In the genomic region with DNA sequence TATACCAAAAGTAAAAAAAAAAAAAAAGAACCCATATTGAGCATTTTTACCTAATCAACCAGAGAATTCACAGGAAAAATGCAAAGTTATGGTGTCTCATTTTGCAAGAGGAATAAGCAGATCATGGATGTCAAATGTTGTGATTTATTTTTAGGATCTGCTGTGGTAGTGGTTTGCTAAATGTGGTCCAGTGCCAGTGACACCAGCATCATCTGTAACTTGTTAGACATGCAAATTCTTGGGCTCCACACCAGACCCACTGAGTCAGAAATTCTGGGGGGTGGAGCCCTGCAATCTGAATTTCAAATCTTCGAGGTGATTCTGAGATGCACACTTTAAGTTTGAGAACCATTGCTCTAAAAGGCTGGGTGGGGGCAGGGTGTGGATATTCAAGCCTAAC, we compare ENCODE assay signal across 17 cellular contexts. TPM values are rescaled to one million over a fixed set of nuclear protein-coding genes. Genes with fewer than 3 reads are reported as not detected.
DNase-seq lines count a peak whose midpoint lies in the region; ATAC-seq and TF ChIP-seq lines count a peak whose summit lies in the region.
"Had no signal": no experiment of that assay in that cellular context is flagged by ENCODE, and none has a peak within 500 bp of the region (broad histone marks: within the 10 kb centered on the region; RNA-seq: fewer than 3 reads in every experiment).

No MANE protein-coding gene starts in this region.

- no peaks in the 10 kb centered on the region for H3K36me3 ChIP-seq in BJ (ENCODE audit: control insufficient read depth, insufficient read depth, low read length)
- H3K36me3 ChIP-seq in right atrium auricular region = no peaks in the 10 kb centered on the region
- no peaks in the 10 kb centered on the region for H3K36me3 ChIP-seq in colonic mucosa
- H3K36me3 ChIP-seq: BE2C had no signal

- H3K9me3 ChIP-seq in right atrium auricular region (no peaks in the 10 kb centered on the region), colonic mucosa (no peaks in the 10 kb centered on the region)
- H3K9me3 ChIP-seq: Caco-2 had no signal

- H3K27me3 ChIP-seq in BJ (ENCODE audit: control insufficient read depth, insufficient read depth, low read length) (no peaks in the 10 kb centered on the region), right atrium auricular region (no peaks in the 10 kb centered on the region), colonic mucosa (no peaks in the 10 kb centered on the region)
- H3K27me3 ChIP-seq: BE2C had no signal

- ATAC-seq in GM21619 (IDR thresholded peaks at IDR 0.05; ENCODE audit: unreplicated experiment) = no peak

- intact Hi-C loops in colonic mucosa (cut with DNase I) = no loop called here

- H3K27ac ChIP-seq in right atrium auricular region (no peak overlapping the region), colonic mucosa (no peak overlapping the region)
- H3K27ac ChIP-seq: KMS-11, PC-9 had no signal

- TF ChIP-seq CTCF in BJ (IDR thresholded peaks at IDR 0.05; ENCODE audit: insufficient read depth, low read depth, low read length) (no peak), fibroblast of mammary gland (conservative IDR thresholded peaks at IDR 0.05; ENCODE audit: control insufficient read depth, insufficient read depth, low read depth, low read length) (no peak), right atrium auricular region (IDR thresholded peaks at IDR 0.05) (no peak), colonic mucosa (IDR thresholded peaks at IDR 0.05) (no peak)

- H3K4me1 ChIP-seq in right atrium auricular region = no peaks in the 10 kb centered on the region
- no peaks in the 10 kb centered on the region for H3K4me1 ChIP-seq in colonic mucosa
- H3K4me1 ChIP-seq: BE2C, Caco-2 had no signal

- H3K9ac ChIP-seq in colonic mucosa (ENCODE audit: low read depth in 2 of 2, low read length in 2 of 2) = no peak overlapping the region
- H3K9ac ChIP-seq: KMS-11 had no signal

- H3K4me3 ChIP-seq in BJ (ENCODE audit: low read depth, low read length) (no peak overlapping the region), fibroblast of mammary gland (ENCODE audit: control insufficient read depth, low read depth, low read length) (no peak overlapping the region), right atrium auricular region (no peak overlapping the region), colonic mucosa (no peak overlapping the region)
- H3K4me3 ChIP-seq: PC-9 had no signal

- POLR2A ChIA-PET in BJ (lab: Charles Lee) = no interaction called here

- DNase-seq in BJ (ENCODE audit: low read depth) (peak; percentile 24), LHCN-M2 (ENCODE audit: low read depth) (peak; percentile 45), fibroblast of mammary gland (ENCODE audit: low read depth) (peak; percentile 85), right atrium auricular region (ENCODE audit: low spot score) (no peak), colonic mucosa (no peak), iPS-NIHi7 (ENCODE audit: extremely low spot score) (no peak)
- DNase-seq: Caco-2; CD4-positive, alpha-beta T cell; GDM1; NCI-H1417; NCI-H187 treated with DMSO at 0.1 percent for 48 hours; NCI-H226; NCI-H524; PC-9 had no signal

- CTCF ChIA-PET in BJ (lab: Yijun Ruan, JAX) = interaction anchor here (1.0 kb wide), 1 partner anchor 11 kb away, joined by 3 read pairs; no protein-coding TSS in a partner anchor

RNA-seq across cellular contexts. Expression of a gene that starts 30.1 kb away (rescaled TPM):
- polyA plus RNA-seq in BJ (2011; rRNA removed) = 22.3 and 37.8 TPM in 2 replicates
- 41.5 and 46.7 TPM in 2 replicates for polyA minus RNA-seq in BJ (2011; rRNA and poly(A)+ RNA removed)
- 54.1 and 83.5 TPM in 2 replicates for total RNA-seq in LHCN-M2 (2014; rRNA removed)
- 18.5 TPM for polyA plus RNA-seq in LHCN-M2 (2012)
- total RNA-seq in right atrium auricular region = 10 to 100 TPM; 52.9 to 60.8 TPM
- total RNA-seq in colonic mucosa = 10 to 100 TPM in 1 of 2 donors, 1 to 10 TPM in 1; 6.1 to 32.3 TPM
- total RNA-seq: Caco-2 had no signal

Comparison
In these comparisons a context has a peak if more than half of its experiments do, and no peak if none do; other contexts are left out.
1. DNase-seq: peak in BJ (single experiment), LHCN-M2 (single experiment) and fibroblast of mammary gland (single experiment); none in right atrium auricular region (single experiment), colonic mucosa (single experiment) and iPS-NIHi7 (single experiment).